ENCODE assay signal across 8 cellular contexts in the genomic region with DNA sequence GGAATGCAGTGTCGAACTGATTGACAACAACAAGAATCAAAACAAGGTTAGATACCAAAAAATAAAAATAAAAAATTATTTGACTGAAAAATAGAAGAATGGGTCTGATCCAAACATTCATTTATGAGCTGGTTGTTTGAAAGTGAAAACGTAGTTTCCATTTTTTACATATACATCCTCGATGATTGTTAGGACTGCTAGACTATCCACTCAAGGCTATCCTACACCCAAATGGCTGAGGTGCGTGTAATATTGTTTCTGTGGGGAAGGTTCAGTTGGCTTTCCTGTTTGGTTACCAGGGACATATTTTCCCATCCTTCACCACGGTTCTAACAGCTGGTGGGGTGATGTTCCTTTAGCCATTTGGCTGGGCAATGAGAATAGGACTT.
A peak's percentile ranks its signal among the peaks of the same experiment; 100 is the strongest.
DNase-seq lines count a peak whose midpoint lies in the region; ATAC-seq and TF ChIP-seq lines count a peak whose summit lies in the region.

No MANE protein-coding gene starts in this region.

- ATAC-seq in GM18868 (IDR thresholded peaks at IDR 0.05; ENCODE audit: unreplicated experiment) (peak; percentile 24), HG02938 (IDR thresholded peaks at IDR 0.05; ENCODE audit: unreplicated experiment) (peak; percentile 29), psoas muscle (no peak)

- no peaks in the 10 kb centered on the region for H3K27me3 ChIP-seq in psoas muscle (ENCODE audit: insufficient read depth in 3 of 3, low read length in 2 of 3)

- no peak overlapping the region for H3K27ac ChIP-seq in psoas muscle

- 49 to 56% (median 49%) methylated on average over 5 of the region's 5 CpGs for WGBS in psoas muscle, 3 donors

- peak overlapping the region; percentile 39 for H3K4me3 ChIP-seq in psoas muscle

- peaks cover 4% of the 10 kb centered on the region for H3K9me3 ChIP-seq in psoas muscle

- H3K4me1 Mint-ChIP-seq in activated naive CD8-positive, alpha-beta T cell treated with anti-CD3 and anti-CD28 coated beads for 36 hours = peaks cover 25% of the 10 kb centered on the region

- no peak for TF ChIP-seq CTCF in psoas muscle (IDR thresholded peaks at IDR 0.05)

- peak overlapping the region; percentile 29 for H3K4me3 Mint-ChIP-seq in activated naive CD8-positive, alpha-beta T cell treated with anti-CD3 and anti-CD28 coated beads for 36 hours

- H3K4me1 ChIP-seq in psoas muscle = no peaks in the 10 kb centered on the region

- H3K36me3 ChIP-seq in psoas muscle (ENCODE audit: insufficient read depth in 1 of 2, low read depth in 1 of 2) = no peaks in the 10 kb centered on the region

- H3K27me3 Mint-ChIP-seq in activated naive CD8-positive, alpha-beta T cell treated with anti-CD3 and anti-CD28 coated beads for 36 hours = peaks cover under 1% of the 10 kb centered on the region

- intact Hi-C loops in psoas muscle (cut with DNase I) = no loop called here

- no peak for DNase-seq in activated naive CD8-positive, alpha-beta T cell treated with anti-CD3 and anti-CD28 coated beads for 36 hours
- DNase-seq in psoas muscle = no peak
- DNase-seq in NCI-H226 = no peak
- no peak for DNase-seq in NCI-H446 (lab: John Stamatoyannopoulos, UW)
- no peak for DNase-seq in HK-2 (ENCODE audit: unreplicated experiment)
- DNase-seq in cerebellar cortex (ENCODE audit: low spot score) = no peak

- peak overlapping the region; percentile 91 for H3K27ac Mint-ChIP-seq in activated naive CD8-positive, alpha-beta T cell treated with anti-CD3 and anti-CD28 coated beads for 36 hours

- peaks cover 35% of the 10 kb centered on the region for H3K9me3 Mint-ChIP-seq in activated naive CD8-positive, alpha-beta T cell treated with anti-CD3 and anti-CD28 coated beads for 36 hours

- peaks cover 24% of the 10 kb centered on the region for H3K36me3 Mint-ChIP-seq in activated naive CD8-positive, alpha-beta T cell treated with anti-CD3 and anti-CD28 coated beads for 36 hours

Comparison
In these comparisons a context has a peak if more than half of its experiments do, and no peak if none do; other contexts are left out.
1. ATAC-seq: peak in GM18868 (single experiment) and HG02938 (single experiment); none in psoas muscle (0 of 4).